2 cellular contexts compared by ENCODE assay signal in genomic region chr4:2426069-2426397, GRCh38.
TF ChIP-seq lines count a peak whose summit lies in the region.

No MANE protein-coding gene starts in this region.

TF ChIP-seq in H1, 55 proteins besides CTCF, POLR2A, EP300 and RAD21:
- TF ChIP-seq E2F6 (IDR thresholded peaks at IDR 0.05), result no peak
- no peak for TF ChIP-seq RNF2 (IDR thresholded peaks at IDR 0.05; ENCODE audit: borderline replicate concordance, low read depth, low read length, missing control alignments, poor library complexity, severe bottlenecking)
- TF ChIP-seq SP2 (IDR thresholded peaks at IDR 0.05; ENCODE audit: low read length), result no peak
- TF ChIP-seq RXRA (IDR thresholded peaks at IDR 0.05; ENCODE audit: insufficient read depth, low read depth, low read length), result no peak
- TF ChIP-seq MAFK (IDR thresholded peaks at IDR 0.05; ENCODE audit: low read depth, low read length), result no peak
- TF ChIP-seq GTF2F1 (IDR thresholded peaks at IDR 0.05; ENCODE audit: borderline replicate concordance, low read depth, low read length), result no peak
- no peak for TF ChIP-seq PHF8 (conservative IDR thresholded peaks at IDR 0.05; ENCODE audit: low read depth, low read length)
- no peak for TF ChIP-seq BRCA1 (IDR thresholded peaks at IDR 0.05; ENCODE audit: low read depth, low read length)
- TF ChIP-seq RBBP5 (IDR thresholded peaks at IDR 0.05; ENCODE audit: borderline replicate concordance, low read depth, low read length), result no peak
- no peak for TF ChIP-seq HDAC6 (IDR thresholded peaks at IDR 0.05; ENCODE audit: low read depth, low read length)
- TF ChIP-seq SP1 (IDR thresholded peaks at IDR 0.05; ENCODE audit: low read depth, low read length), result no peak
- no peak for TF ChIP-seq KDM1A (IDR thresholded peaks at IDR 0.05; ENCODE audit: borderline replicate concordance, low read length)
- no peak for TF ChIP-seq POLR2AphosphoS5 (IDR thresholded peaks at IDR 0.05; ENCODE audit: low read depth, low read length)
- TF ChIP-seq CHD2 (IDR thresholded peaks at IDR 0.05; ENCODE audit: low read length), result no peak
- TF ChIP-seq CBX8 (IDR thresholded peaks at IDR 0.05; ENCODE audit: borderline replicate concordance, low read depth, low read length), result no peak

TF ChIP-seq in HepG2, 621 proteins besides CTCF, POLR2A, EP300 and RAD21:
- TF ChIP-seq RARA (CRISPR knock-in tag; IDR thresholded peaks at IDR 0.05) (peak; percentile 28; the same call in 1 of the 2 replicates), ARID4A (CRISPR knock-in tag; IDR thresholded peaks at IDR 0.05; ENCODE audit: borderline replicate concordance) (no peak), ZNF687 (CRISPR knock-in tag; IDR thresholded peaks at IDR 0.05) (peak; percentile 15; the same call in 1 of the 2 replicates), GABPA (IDR thresholded peaks at IDR 0.05; ENCODE audit: low read depth, low read length) (peak; percentile 51), GABPA (CRISPR knock-in tag; IDR thresholded peaks at IDR 0.05; ENCODE audit: low read depth) (peak; percentile 84), GABPB1 (CRISPR knock-in tag; IDR thresholded peaks at IDR 0.05) (peak; percentile 78)
